ENCODE assay signal across 8 cellular contexts in genomic region chr1:169466259-169467230, GRCh38. TPM values are rescaled to one million over a fixed set of nuclear protein-coding genes. Genes with fewer than 3 reads are reported as not detected.
A peak's percentile ranks its signal among the peaks of the same experiment; 100 is the strongest.
DNase-seq lines count a peak whose midpoint lies in the region; ATAC-seq and TF ChIP-seq lines count a peak whose summit lies in the region.

No MANE protein-coding gene starts in this region.

- TF ChIP-seq CTCF in astrocyte of the spinal cord (IDR thresholded peaks at IDR 0.05; ENCODE audit: low read depth, low read length) (peak; percentile 41), mesothelial cell of epicardium (IDR thresholded peaks at IDR 0.05; ENCODE audit: unreplicated experiment) (peak; percentile 28)

- H3K36me3 Mint-ChIP-seq in mesothelial cell of epicardium: peaks cover 17% of the 10 kb centered on the region

- H3K4me1 Mint-ChIP-seq in mesothelial cell of epicardium: peaks cover 7% of the 10 kb centered on the region

- no peaks in the 10 kb centered on the region for H3K9me3 Mint-ChIP-seq in mesothelial cell of epicardium

- in situ Hi-C loops in astrocyte of the spinal cord (cut with HindIII; ENCODE audit: low sequenced_read_pairs): no loop called here

- H3K27ac Mint-ChIP-seq in mesothelial cell of epicardium: no peak overlapping the region

- no peak overlapping the region for H3K4me3 Mint-ChIP-seq in mesothelial cell of epicardium

- DNase-seq in stimulated activated CD4-positive, alpha-beta T cell treated with anti-CD3 and anti-CD28 coated beads, Interleukin-2, amount 100 ng/mL, for 4 hours (ENCODE audit: low read depth): peak; percentile 15
- no peak for DNase-seq in stimulated activated CD4-positive, alpha-beta T cell treated with anti-CD3 and anti-CD28 coated beads, Interleukin-4, amount 100 ng/mL, for 4 hours
- peak; percentile 36 for DNase-seq in NCI-H1694 (lab: John Stamatoyannopoulos, UW)
- peak; percentile 61 for DNase-seq in astrocyte of the spinal cord (ENCODE audit: low read depth, low spot score)
- no peak for DNase-seq in mesothelial cell of epicardium (ENCODE audit: low spot score in 2 of 2, unreplicated experiment in 2 of 2)

- no peaks in the 10 kb centered on the region for H3K27me3 Mint-ChIP-seq in mesothelial cell of epicardium (ENCODE audit: low read depth)

- no peak overlapping the region for H3K4me3 ChIP-seq in astrocyte of the spinal cord (ENCODE audit: low read depth, low read length)

- ATAC-seq in HG03378 (IDR thresholded peaks at IDR 0.05; ENCODE audit: unreplicated experiment): no peak
- no peak for ATAC-seq in HG03342 (IDR thresholded peaks at IDR 0.05; ENCODE audit: unreplicated experiment)
- ATAC-seq in HG03571 (IDR thresholded peaks at IDR 0.05; ENCODE audit: unreplicated experiment): no peak

RNA-seq across cellular contexts. Expression of gene SLC19A2, which starts 19.2 kb away (rescaled TPM):
- 16.1 to 18.2 TPM (median 17.8 TPM) in 3 replicates for total RNA-seq in mesothelial cell of epicardium

RNA-seq across cellular contexts. Expression of gene CCDC181, which starts 39.3 kb away (rescaled TPM):
- 1.3 to 2.2 TPM (median 1.4 TPM) in 3 replicates for total RNA-seq in mesothelial cell of epicardium

Comparison
In these comparisons a context has a peak if more than half of its experiments do, and no peak if none do; other contexts are left out.
1. DNase-seq: peak in stimulated activated CD4-positive, alpha-beta T cell treated with anti-CD3 and anti-CD28 coated beads, Interleukin-2, amount 100 ng/mL, for 4 hours (single experiment), NCI-H1694 (single experiment) and astrocyte of the spinal cord (single experiment); none in stimulated activated CD4-positive, alpha-beta T cell treated with anti-CD3 and anti-CD28 coated beads, Interleukin-4, amount 100 ng/mL, for 4 hours (0 of 2) and mesothelial cell of epicardium (0 of 2).